8 cellular contexts compared by ENCODE assay signal in genomic region chr2:226215902-226216503, GRCh38.
A peak's percentile ranks its signal among the peaks of the same experiment; 100 is the strongest.
DNase-seq lines count a peak whose midpoint lies in the region; ATAC-seq and TF ChIP-seq lines count a peak whose summit lies in the region.

No MANE protein-coding gene starts in this region.

- intact Hi-C loops in activated CD4-positive, alpha-beta T cell treated with anti-CD3 and anti-CD28 coated beads, Interleukin-2, amount 10 ng/mL, durations not matched to agents 24 days and 14 days (cut with micrococcal nuclease): loop anchor here (1.0 kb wide), 2 partner anchors 586 to 769 kb away; no protein-coding TSS in a partner anchor
- intact Hi-C loops in testis (cut with DNase I; ENCODE audit: low total_unique reads): no loop called here

- WGBS in testis, 2 donors: 48% methylated on average over 11 of the region's 11 CpGs

- peak; percentile 88 for ATAC-seq in GM18517 (IDR thresholded peaks at IDR 0.05; ENCODE audit: unreplicated experiment)
- peak; percentile 88 for ATAC-seq in HG02973 (IDR thresholded peaks at IDR 0.05; ENCODE audit: unreplicated experiment)
- ATAC-seq in effector memory CD8-positive, alpha-beta T cell (replicated peaks): peak; percentile 56
- ATAC-seq in naive B cell (ENCODE audit: low read depth in 2 of 2): peak; percentile 67 to 70

- peak; percentile 46 to 65 (median 50) for TF ChIP-seq CTCF in testis (IDR thresholded peaks at IDR 0.05)

- H3K27ac Mint-ChIP-seq in activated CD4-positive, alpha-beta T cell treated with anti-CD3 and anti-CD28 coated beads, Interleukin-2, amount 10 ng/mL, durations not matched to agents 24 days and 14 days: no peak overlapping the region
- no peak overlapping the region for H3K27ac Mint-ChIP-seq in effector memory CD8-positive, alpha-beta T cell
- H3K27ac Mint-ChIP-seq in naive B cell: no peak overlapping the region

- in situ Hi-C loops in ACHN (cut with HindIII; ENCODE audit: low pct_ligation_motif_present, low pct_unique_long_range_greater_than_20kb, low sequenced_read_pairs): no loop called here

- H3K4me1 ChIP-seq in testis: no peaks in the 10 kb centered on the region

- H3K4me3 Mint-ChIP-seq in activated CD4-positive, alpha-beta T cell treated with anti-CD3 and anti-CD28 coated beads, Interleukin-2, amount 10 ng/mL, durations not matched to agents 24 days and 14 days: no peak overlapping the region
- H3K4me3 Mint-ChIP-seq in effector memory CD8-positive, alpha-beta T cell: no peak overlapping the region
- no peak overlapping the region for H3K4me3 Mint-ChIP-seq in naive B cell

- no peaks in the 10 kb centered on the region for H3K9me3 Mint-ChIP-seq in activated CD4-positive, alpha-beta T cell treated with anti-CD3 and anti-CD28 coated beads, Interleukin-2, amount 10 ng/mL, durations not matched to agents 24 days and 14 days
- no peaks in the 10 kb centered on the region for H3K9me3 Mint-ChIP-seq in effector memory CD8-positive, alpha-beta T cell
- no peaks in the 10 kb centered on the region for H3K9me3 Mint-ChIP-seq in naive B cell

- H3K9me3 ChIP-seq in testis: no peaks in the 10 kb centered on the region

- peaks cover 4% of the 10 kb centered on the region for H3K4me1 Mint-ChIP-seq in activated CD4-positive, alpha-beta T cell treated with anti-CD3 and anti-CD28 coated beads, Interleukin-2, amount 10 ng/mL, durations not matched to agents 24 days and 14 days
- peaks cover 0 to 2% of the 10 kb centered on the region in 2 donors for H3K4me1 Mint-ChIP-seq in effector memory CD8-positive, alpha-beta T cell (ENCODE audit: low read depth in 2 of 2)
- H3K4me1 Mint-ChIP-seq in naive B cell: peaks cover 0 to 4% (median 0%) of the 10 kb centered on the region in 3 donors

- peaks cover 7% of the 10 kb centered on the region for H3K27me3 Mint-ChIP-seq in activated CD4-positive, alpha-beta T cell treated with anti-CD3 and anti-CD28 coated beads, Interleukin-2, amount 10 ng/mL, durations not matched to agents 24 days and 14 days
- peaks cover 0 to 10% of the 10 kb centered on the region in 2 donors for H3K27me3 Mint-ChIP-seq in effector memory CD8-positive, alpha-beta T cell
- peaks cover 0 to 5% (median 0%) of the 10 kb centered on the region in 3 donors for H3K27me3 Mint-ChIP-seq in naive B cell

- H3K36me3 ChIP-seq in testis (ENCODE audit: low read depth, missing control alignments): no peaks in the 10 kb centered on the region

- no peak for TF ChIP-seq POLR2A in testis (IDR thresholded peaks at IDR 0.05)

- DNase-seq in ACHN (peak; percentile 76), NCI-H2107 treated with DMSO at 0.1 percent for 48 hours (lab: John Stamatoyannopoulos, UW; ENCODE audit: unreplicated experiment) (peak; percentile 23), naive B cell (peak; percentile 38), testis (peak; percentile 87)
- peak; percentile 89 for DNase-seq in activated CD4-positive, alpha-beta T cell treated with anti-CD3 and anti-CD28 coated beads, Interleukin-2, amount 10 ng/mL, durations not matched to agents 24 days and 14 days
- DNase-seq in effector memory CD8-positive, alpha-beta T cell: peak in 2 of 3 experiments; percentile 20 to 25

- no peak overlapping the region for H3K27ac ChIP-seq in testis

- no peak overlapping the region for H3K4me3 ChIP-seq in testis

- H3K27me3 ChIP-seq in testis: no peaks in the 10 kb centered on the region

- H3K36me3 Mint-ChIP-seq in activated CD4-positive, alpha-beta T cell treated with anti-CD3 and anti-CD28 coated beads, Interleukin-2, amount 10 ng/mL, durations not matched to agents 24 days and 14 days (ENCODE audit: low read depth): no peaks in the 10 kb centered on the region
- no peaks in the 10 kb centered on the region for H3K36me3 Mint-ChIP-seq in effector memory CD8-positive, alpha-beta T cell (ENCODE audit: insufficient read depth)
- no peaks in the 10 kb centered on the region for H3K36me3 Mint-ChIP-seq in naive B cell

Comparison
In these comparisons a context has a peak if more than half of its experiments do, and no peak if none do; other contexts are left out.
1. DNase-seq: peak in every context shown above with its lines; median percentile 89 in activated CD4-positive, alpha-beta T cell treated with anti-CD3 and anti-CD28 coated beads, Interleukin-2, amount 10 ng/mL, durations not matched to agents 24 days and 14 days; 87 in testis; 76 in ACHN; 38 in naive B cell; 23 in NCI-H2107 treated with DMSO at 0.1 percent for 48 hours; 22 in effector memory CD8-positive, alpha-beta T cell.